33 cellular contexts compared by ENCODE assay signal in genomic region chr2:191614759-191615158, GRCh38.
"Had no signal": no experiment of that assay in that cellular context is flagged by ENCODE, and none has a peak within 500 bp of the region (broad histone marks: within the 10 kb centered on the region; RNA-seq: fewer than 3 reads in every experiment).

No MANE protein-coding gene starts in this region.

- ATAC-seq: activated naive CD8-positive, alpha-beta T cell treated with anti-CD3 and anti-CD28 coated beads, Interleukin-2, amount 50 U/mL, for 24 hours; activated T-cell treated with anti-CD3 and anti-CD28 coated beads, Interleukin-2, amount 50 U/mL, for 4 hours; PC-3; SK-N-SH treated with all-trans-retinoic acid at 6 μM for 48 hours; T-cell had no signal

- H3K27me3 ChIP-seq: brain microvascular endothelial cell, Peyer's patch, SJSA1 had no signal

- H3K9me3 ChIP-seq: Peyer's patch, SJSA1 had no signal

- H3K4me3 Mint-ChIP-seq: activated CD4-positive, alpha-beta memory T cell treated with anti-CD3 and anti-CD28 coated beads for 36 hours; activated CD4-positive, alpha-beta T cell treated with anti-CD3 and anti-CD28 coated beads, Interleukin-2, amount 10 ng/mL, durations not matched to agents 7 days and 5 days; activated naive CD4-positive, alpha-beta T cell treated with anti-CD3 and anti-CD28 coated beads, Interleukin-2, amount 10 ng/mL, durations not matched to agents 7 days and 5 days; activated naive CD8-positive, alpha-beta T cell; activated naive CD8-positive, alpha-beta T cell treated with anti-CD3 and anti-CD28 coated beads, Interleukin-2, amount 50 U/mL, for 24 hours; activated T-cell treated with anti-CD3 and anti-CD28 coated beads, Interleukin-2, amount 50 U/mL, for 4 hours; activated T-helper 1 cell treated with anti-CD3 and anti-CD28 coated beads, Interleukin-12 subunit alpha, Interleukin-12 subunit beta, Interleukin-2, Interleukin-4 antibody, amounts not matched to agents 30 ng/mL and 10 ng/mL and 1 ng/mL, durations not matched to agents 14 hours and 24 hours and 36 hours; T-cell had no signal

- H3K4me3 ChIP-seq: Peyer's patch, SJSA1 had no signal

- H3K27me3 Mint-ChIP-seq: activated CD4-positive, alpha-beta memory T cell treated with anti-CD3 and anti-CD28 coated beads for 36 hours; activated naive CD8-positive, alpha-beta T cell; activated naive CD8-positive, alpha-beta T cell treated with anti-CD3 and anti-CD28 coated beads, Interleukin-2, amount 50 U/mL, for 24 hours; T-cell had no signal

- DNase-seq: activated CD4-positive, alpha-beta memory T cell treated with anti-CD3 and anti-CD28 coated beads for 36 hours; activated CD4-positive, alpha-beta T cell treated with anti-CD3 and anti-CD28 coated beads, Interleukin-2, amount 10 ng/mL, durations not matched to agents 7 days and 5 days; activated CD8-positive, alpha-beta memory T cell treated with anti-CD3 and anti-CD28 coated beads, Interleukin-2, amount 50 U/mL, for 4 hours; activated gamma-delta T cell treated with Interleukin-2 at 50 U/mL for 16 hours; activated naive CD4-positive, alpha-beta T cell treated with anti-CD3 and anti-CD28 coated beads, Interleukin-2, amount 10 ng/mL, durations not matched to agents 7 days and 5 days; activated naive CD8-positive, alpha-beta T cell treated with anti-CD3 and anti-CD28 coated beads, Interleukin-2, amount 50 U/mL, for 24 hours; activated T-cell treated with anti-CD3 and anti-CD28 coated beads for 4 hours; activated T-cell treated with anti-CD3 and anti-CD28 coated beads, Interleukin-2, amount 50 U/mL, for 4 hours; anterior cingulate cortex; brain microvascular endothelial cell; central memory CD4-positive, alpha-beta T cell; Karpas-422; NCI-H1105; NCI-H1417 treated with DMSO at 0.1 percent for 48 hours; NCI-H1930; NCI-H2081 treated with DMSO at 0.1 percent for 48 hours; NCI-H226; NCI-H446 treated with DMSO at 0.1 percent for 48 hours; NCI-H524; NCI-H69; NCI-H82; PC-3; Peyer's patch; RPMI8226; SHP77 treated with DMSO at 0.1 percent for 48 hours; T-cell; T-helper 2 cell; T-helper 9 cell; WERI-Rb-1 had no signal

- H3K9me3 Mint-ChIP-seq: activated CD4-positive, alpha-beta memory T cell treated with anti-CD3 and anti-CD28 coated beads for 36 hours; activated naive CD4-positive, alpha-beta T cell treated with anti-CD3 and anti-CD28 coated beads, Interleukin-2, amount 10 ng/mL, durations not matched to agents 7 days and 5 days; activated T-cell treated with anti-CD3 and anti-CD28 coated beads, Interleukin-2, amount 50 U/mL, for 4 hours; activated T-helper 1 cell treated with anti-CD3 and anti-CD28 coated beads, Interleukin-12 subunit alpha, Interleukin-12 subunit beta, Interleukin-2, Interleukin-4 antibody, amounts not matched to agents 30 ng/mL and 10 ng/mL and 1 ng/mL, durations not matched to agents 14 hours and 24 hours and 36 hours; T-cell had no signal

- H3K27ac Mint-ChIP-seq: activated CD4-positive, alpha-beta memory T cell treated with anti-CD3 and anti-CD28 coated beads for 36 hours; activated CD4-positive, alpha-beta T cell treated with anti-CD3 and anti-CD28 coated beads, Interleukin-2, amount 10 ng/mL, durations not matched to agents 7 days and 5 days; activated naive CD4-positive, alpha-beta T cell treated with anti-CD3 and anti-CD28 coated beads, Interleukin-2, amount 10 ng/mL, durations not matched to agents 7 days and 5 days; activated naive CD8-positive, alpha-beta T cell treated with anti-CD3 and anti-CD28 coated beads, Interleukin-2, amount 50 U/mL, for 24 hours; activated T-helper 1 cell treated with anti-CD3 and anti-CD28 coated beads, Interleukin-12 subunit alpha, Interleukin-12 subunit beta, Interleukin-2, Interleukin-4 antibody, amounts not matched to agents 30 ng/mL and 10 ng/mL and 1 ng/mL, durations not matched to agents 14 hours and 24 hours and 36 hours had no signal

- H3K27ac ChIP-seq: brain microvascular endothelial cell, Peyer's patch, WERI-Rb-1 had no signal

- H3K36me3 ChIP-seq: brain microvascular endothelial cell, Peyer's patch, SJSA1, WERI-Rb-1 had no signal

- H3K36me3 Mint-ChIP-seq: activated CD4-positive, alpha-beta memory T cell treated with anti-CD3 and anti-CD28 coated beads for 36 hours; activated naive CD8-positive, alpha-beta T cell; T-cell had no signal
